1 cellular context compared by ENCODE assay signal in the genomic region with DNA sequence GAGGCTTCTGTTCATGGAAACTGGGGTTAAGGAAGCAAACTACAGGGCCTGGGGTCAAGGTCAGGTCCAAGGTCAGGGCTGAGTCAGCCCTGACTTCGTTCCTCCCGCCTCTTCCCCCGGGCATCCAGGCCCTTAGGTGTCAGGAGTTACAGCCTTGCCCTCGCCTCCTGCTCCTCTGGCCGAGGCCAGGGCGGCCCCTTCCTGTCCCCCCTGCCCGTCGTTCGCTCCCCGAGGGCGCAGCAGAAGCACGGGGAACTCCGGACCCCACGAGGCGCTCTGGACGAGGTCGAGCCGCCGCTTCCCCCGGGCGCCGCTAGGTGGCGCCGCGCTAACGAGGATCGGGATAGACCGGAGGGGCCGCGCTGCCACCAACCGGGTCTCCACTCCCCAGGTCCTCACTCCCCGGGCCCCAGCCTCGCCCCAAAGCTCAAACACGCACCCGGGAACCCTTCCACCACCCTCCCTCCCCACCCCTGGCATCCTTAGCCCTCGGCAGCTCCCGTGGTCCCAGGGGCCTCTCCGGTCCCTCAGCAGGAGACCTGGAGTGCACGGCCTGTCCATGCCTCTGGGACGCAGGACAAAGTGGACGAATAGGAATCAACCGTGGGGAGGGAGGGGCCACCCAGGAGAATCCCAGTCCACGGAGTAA.
TF ChIP-seq lines count a peak whose summit lies in the region.

No MANE protein-coding gene starts in this region.

TF ChIP-seq in K562, 482 proteins besides CTCF, POLR2A, EP300 and RAD21 (continued from another document and continues in another):
- TF ChIP-seq, protein P1, sequence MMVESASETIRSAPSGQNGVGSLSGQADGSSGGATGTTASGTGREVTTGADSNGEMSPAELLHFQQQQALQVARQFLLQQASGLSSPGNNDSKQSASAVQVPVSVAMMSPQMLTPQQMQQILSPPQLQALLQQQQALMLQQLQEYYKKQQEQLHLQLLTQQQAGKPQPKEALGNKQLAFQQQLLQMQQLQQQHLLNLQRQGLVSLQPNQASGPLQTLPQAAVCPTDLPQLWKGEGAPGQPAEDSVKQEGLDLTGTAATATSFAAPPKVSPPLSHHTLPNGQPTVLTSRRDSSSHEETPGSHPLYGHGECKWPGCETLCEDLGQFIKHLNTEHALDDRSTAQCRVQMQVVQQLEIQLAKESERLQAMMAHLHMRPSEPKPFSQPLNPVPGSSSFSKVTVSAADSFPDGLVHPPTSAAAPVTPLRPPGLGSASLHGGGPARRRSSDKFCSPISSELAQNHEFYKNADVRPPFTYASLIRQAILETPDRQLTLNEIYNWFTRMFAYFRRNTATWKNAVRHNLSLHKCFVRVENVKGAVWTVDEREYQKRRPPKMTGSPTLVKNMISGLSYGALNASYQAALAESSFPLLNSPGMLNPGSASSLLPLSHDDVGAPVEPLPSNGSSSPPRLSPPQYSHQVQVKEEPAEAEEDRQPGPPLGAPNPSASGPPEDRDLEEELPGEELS (CRISPR knock-in tag; IDR thresholded peaks at IDR 0.05; ENCODE audit: borderline replicate concordance): no peak
- TF ChIP-seq, protein P2, sequence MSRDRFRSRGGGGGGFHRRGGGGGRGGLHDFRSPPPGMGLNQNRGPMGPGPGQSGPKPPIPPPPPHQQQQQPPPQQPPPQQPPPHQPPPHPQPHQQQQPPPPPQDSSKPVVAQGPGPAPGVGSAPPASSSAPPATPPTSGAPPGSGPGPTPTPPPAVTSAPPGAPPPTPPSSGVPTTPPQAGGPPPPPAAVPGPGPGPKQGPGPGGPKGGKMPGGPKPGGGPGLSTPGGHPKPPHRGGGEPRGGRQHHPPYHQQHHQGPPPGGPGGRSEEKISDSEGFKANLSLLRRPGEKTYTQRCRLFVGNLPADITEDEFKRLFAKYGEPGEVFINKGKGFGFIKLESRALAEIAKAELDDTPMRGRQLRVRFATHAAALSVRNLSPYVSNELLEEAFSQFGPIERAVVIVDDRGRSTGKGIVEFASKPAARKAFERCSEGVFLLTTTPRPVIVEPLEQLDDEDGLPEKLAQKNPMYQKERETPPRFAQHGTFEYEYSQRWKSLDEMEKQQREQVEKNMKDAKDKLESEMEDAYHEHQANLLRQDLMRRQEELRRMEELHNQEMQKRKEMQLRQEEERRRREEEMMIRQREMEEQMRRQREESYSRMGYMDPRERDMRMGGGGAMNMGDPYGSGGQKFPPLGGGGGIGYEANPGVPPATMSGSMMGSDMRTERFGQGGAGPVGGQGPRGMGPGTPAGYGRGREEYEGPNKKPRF (IDR thresholded peaks at IDR 0.05; ENCODE audit: low read depth, low read length): no peak
- TF ChIP-seq MCM7 (IDR thresholded peaks at IDR 0.05) (no peak), EZH2 (IDR thresholded peaks at IDR 0.05; ENCODE audit: borderline replicate concordance, low read depth, low read length) (no peak), KLF16 (IDR thresholded peaks at IDR 0.05) (peak; percentile 14; the same call in 1 of the 2 replicates), SIRT6 (IDR thresholded peaks at IDR 0.05; ENCODE audit: low read depth, low read length) (no peak), SRSF3 (IDR thresholded peaks at IDR 0.05; ENCODE audit: insufficient read depth, low read length) (no peak), ELF2 (CRISPR knock-in tag; IDR thresholded peaks at IDR 0.05) (no peak), PCBP1 (IDR thresholded peaks at IDR 0.05; ENCODE audit: low read depth, low read length, poor library complexity, severe bottlenecking) (peak; percentile 84), RUNX1 (IDR thresholded peaks at IDR 0.05; ENCODE audit: low read depth) (no peak), TEAD2 (tag; IDR thresholded peaks at IDR 0.05) (no peak), BCL6 (CRISPR knock-in tag; IDR thresholded peaks at IDR 0.05) (no peak), STAT5B (CRISPR knock-in tag; IDR thresholded peaks at IDR 0.05) (no peak), ZNF316 (IDR thresholded peaks at IDR 0.05) (peak; percentile 57), FOXJ2 (tag; IDR thresholded peaks at IDR 0.05) (no peak), MAZ (CRISPR knock-in tag; conservative IDR thresholded peaks at IDR 0.05 in 1 of 2, IDR thresholded peaks at IDR 0.05 in 1 of 2) (peak; percentile 75 to 84; a peak in 3 of 4 replicates), RBM22 (IDR thresholded peaks at IDR 0.05; ENCODE audit: low read depth, low read length, poor library complexity, severe bottlenecking) (no peak), JUN (IDR thresholded peaks at IDR 0.05; ENCODE audit: borderline replicate concordance, low read depth, low read length) (0 out of 2 replicates have a peak, but pooled peaks have one; percentile 30), JUN (CRISPR knock-in tag; IDR thresholded peaks at IDR 0.05; ENCODE audit: borderline replicate concordance) (no peak)
- TF ChIP-seq, protein P3, sequence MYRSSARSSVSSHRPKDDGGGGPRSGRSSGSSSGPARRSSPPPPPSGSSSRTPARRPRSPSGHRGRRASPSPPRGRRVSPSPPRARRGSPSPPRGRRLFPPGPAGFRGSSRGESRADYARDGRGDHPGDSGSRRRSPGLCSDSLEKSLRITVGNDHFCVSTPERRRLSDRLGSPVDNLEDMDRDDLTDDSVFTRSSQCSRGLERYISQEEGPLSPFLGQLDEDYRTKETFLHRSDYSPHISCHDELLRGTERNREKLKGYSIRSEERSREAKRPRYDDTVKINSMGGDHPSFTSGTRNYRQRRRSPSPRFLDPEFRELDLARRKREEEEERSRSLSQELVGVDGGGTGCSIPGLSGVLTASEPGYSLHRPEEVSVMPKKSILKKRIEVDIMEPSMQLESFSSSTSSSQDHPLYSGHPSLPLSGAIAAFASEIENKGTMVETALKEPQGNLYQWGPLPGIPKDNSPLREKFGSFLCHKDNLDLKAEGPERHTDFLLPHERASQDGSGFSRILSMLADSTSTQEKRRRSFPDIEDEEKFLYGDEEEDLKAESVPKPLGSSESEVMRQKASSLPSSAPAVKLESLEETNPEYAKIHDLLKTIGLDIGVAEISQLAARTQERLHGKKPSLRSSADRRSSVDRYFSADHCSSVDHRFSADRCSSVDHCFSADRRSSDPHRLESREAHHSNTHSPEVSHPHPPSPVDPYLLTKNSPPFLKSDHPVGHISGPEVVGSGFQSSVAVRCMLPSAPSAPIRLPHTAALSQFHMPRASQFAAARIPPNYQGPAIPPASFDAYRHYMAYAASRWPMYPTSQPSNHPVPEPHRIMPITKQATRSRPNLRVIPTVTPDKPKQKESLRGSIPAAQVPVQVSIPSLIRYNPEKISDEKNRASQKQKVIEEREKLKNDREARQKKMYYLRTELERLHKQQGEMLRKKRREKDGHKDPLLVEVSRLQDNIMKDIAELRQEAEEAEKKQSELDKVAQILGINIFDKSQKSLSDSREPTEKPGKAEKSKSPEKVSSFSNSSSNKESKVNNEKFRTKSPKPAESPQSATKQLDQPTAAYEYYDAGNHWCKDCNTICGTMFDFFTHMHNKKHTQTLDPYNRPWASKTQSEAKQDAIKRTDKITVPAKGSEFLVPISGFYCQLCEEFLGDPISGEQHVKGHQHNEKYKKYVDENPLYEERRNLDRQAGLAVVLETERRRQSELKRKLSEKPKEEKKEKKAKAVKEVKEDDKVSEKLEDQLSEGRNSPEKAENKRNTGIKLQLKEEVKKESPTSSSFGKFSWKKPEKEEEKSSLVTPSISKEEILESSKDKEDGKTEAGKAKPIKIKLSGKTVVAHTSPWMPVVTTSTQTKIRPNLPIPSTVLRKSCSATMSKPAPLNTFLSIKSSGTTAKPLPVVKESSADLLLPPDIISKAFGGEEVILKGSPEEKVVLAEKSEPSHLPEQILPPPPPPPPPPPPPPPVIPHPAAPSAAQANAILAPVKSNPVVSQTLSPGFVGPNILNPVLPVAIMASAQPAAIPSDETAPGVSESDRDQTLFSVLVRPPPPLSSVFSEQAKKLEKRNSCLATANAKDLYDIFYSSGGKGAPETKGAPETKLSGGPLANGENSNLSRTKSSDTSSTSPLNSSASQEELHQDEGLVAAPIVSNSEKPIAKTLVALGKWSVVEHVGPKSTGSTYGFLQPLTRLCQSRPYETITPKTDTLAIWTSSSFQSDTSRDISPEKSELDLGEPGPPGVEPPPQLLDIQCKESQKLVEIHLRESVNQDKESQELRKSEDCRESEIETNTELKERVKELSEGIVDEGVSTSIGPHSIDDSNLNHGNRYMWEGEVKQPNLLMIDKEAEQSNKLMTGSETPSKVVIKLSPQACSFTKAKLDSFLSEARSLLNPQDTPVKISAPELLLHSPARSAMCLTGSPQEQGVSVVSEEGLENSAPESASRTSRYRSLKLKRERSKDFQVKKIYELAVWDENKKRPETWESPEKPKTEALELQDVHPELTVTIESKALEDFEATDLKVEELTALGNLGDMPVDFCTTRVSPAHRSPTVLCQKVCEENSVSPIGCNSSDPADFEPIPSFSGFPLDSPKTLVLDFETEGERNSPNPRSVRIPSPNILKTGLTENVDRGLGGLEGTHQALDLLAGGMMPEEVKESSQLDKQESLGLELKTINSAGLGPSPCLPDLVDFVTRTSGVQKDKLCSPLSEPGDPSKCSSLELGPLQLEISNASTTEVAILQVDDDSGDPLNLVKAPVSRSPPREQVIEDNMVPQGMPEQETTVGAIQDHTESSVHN (IDR thresholded peaks at IDR 0.05; ENCODE audit: borderline replicate concordance in 1 of 2, low read depth in 1 of 2): no peak
- TF ChIP-seq, protein P4, sequence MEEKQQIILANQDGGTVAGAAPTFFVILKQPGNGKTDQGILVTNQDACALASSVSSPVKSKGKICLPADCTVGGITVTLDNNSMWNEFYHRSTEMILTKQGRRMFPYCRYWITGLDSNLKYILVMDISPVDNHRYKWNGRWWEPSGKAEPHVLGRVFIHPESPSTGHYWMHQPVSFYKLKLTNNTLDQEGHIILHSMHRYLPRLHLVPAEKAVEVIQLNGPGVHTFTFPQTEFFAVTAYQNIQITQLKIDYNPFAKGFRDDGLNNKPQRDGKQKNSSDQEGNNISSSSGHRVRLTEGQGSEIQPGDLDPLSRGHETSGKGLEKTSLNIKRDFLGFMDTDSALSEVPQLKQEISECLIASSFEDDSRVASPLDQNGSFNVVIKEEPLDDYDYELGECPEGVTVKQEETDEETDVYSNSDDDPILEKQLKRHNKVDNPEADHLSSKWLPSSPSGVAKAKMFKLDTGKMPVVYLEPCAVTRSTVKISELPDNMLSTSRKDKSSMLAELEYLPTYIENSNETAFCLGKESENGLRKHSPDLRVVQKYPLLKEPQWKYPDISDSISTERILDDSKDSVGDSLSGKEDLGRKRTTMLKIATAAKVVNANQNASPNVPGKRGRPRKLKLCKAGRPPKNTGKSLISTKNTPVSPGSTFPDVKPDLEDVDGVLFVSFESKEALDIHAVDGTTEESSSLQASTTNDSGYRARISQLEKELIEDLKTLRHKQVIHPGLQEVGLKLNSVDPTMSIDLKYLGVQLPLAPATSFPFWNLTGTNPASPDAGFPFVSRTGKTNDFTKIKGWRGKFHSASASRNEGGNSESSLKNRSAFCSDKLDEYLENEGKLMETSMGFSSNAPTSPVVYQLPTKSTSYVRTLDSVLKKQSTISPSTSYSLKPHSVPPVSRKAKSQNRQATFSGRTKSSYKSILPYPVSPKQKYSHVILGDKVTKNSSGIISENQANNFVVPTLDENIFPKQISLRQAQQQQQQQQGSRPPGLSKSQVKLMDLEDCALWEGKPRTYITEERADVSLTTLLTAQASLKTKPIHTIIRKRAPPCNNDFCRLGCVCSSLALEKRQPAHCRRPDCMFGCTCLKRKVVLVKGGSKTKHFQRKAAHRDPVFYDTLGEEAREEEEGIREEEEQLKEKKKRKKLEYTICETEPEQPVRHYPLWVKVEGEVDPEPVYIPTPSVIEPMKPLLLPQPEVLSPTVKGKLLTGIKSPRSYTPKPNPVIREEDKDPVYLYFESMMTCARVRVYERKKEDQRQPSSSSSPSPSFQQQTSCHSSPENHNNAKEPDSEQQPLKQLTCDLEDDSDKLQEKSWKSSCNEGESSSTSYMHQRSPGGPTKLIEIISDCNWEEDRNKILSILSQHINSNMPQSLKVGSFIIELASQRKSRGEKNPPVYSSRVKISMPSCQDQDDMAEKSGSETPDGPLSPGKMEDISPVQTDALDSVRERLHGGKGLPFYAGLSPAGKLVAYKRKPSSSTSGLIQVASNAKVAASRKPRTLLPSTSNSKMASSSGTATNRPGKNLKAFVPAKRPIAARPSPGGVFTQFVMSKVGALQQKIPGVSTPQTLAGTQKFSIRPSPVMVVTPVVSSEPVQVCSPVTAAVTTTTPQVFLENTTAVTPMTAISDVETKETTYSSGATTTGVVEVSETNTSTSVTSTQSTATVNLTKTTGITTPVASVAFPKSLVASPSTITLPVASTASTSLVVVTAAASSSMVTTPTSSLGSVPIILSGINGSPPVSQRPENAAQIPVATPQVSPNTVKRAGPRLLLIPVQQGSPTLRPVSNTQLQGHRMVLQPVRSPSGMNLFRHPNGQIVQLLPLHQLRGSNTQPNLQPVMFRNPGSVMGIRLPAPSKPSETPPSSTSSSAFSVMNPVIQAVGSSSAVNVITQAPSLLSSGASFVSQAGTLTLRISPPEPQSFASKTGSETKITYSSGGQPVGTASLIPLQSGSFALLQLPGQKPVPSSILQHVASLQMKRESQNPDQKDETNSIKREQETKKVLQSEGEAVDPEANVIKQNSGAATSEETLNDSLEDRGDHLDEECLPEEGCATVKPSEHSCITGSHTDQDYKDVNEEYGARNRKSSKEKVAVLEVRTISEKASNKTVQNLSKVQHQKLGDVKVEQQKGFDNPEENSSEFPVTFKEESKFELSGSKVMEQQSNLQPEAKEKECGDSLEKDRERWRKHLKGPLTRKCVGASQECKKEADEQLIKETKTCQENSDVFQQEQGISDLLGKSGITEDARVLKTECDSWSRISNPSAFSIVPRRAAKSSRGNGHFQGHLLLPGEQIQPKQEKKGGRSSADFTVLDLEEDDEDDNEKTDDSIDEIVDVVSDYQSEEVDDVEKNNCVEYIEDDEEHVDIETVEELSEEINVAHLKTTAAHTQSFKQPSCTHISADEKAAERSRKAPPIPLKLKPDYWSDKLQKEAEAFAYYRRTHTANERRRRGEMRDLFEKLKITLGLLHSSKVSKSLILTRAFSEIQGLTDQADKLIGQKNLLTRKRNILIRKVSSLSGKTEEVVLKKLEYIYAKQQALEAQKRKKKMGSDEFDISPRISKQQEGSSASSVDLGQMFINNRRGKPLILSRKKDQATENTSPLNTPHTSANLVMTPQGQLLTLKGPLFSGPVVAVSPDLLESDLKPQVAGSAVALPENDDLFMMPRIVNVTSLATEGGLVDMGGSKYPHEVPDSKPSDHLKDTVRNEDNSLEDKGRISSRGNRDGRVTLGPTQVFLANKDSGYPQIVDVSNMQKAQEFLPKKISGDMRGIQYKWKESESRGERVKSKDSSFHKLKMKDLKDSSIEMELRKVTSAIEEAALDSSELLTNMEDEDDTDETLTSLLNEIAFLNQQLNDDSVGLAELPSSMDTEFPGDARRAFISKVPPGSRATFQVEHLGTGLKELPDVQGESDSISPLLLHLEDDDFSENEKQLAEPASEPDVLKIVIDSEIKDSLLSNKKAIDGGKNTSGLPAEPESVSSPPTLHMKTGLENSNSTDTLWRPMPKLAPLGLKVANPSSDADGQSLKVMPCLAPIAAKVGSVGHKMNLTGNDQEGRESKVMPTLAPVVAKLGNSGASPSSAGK (IDR thresholded peaks at IDR 0.05): peak; percentile 86
- TF ChIP-seq, protein P5, sequence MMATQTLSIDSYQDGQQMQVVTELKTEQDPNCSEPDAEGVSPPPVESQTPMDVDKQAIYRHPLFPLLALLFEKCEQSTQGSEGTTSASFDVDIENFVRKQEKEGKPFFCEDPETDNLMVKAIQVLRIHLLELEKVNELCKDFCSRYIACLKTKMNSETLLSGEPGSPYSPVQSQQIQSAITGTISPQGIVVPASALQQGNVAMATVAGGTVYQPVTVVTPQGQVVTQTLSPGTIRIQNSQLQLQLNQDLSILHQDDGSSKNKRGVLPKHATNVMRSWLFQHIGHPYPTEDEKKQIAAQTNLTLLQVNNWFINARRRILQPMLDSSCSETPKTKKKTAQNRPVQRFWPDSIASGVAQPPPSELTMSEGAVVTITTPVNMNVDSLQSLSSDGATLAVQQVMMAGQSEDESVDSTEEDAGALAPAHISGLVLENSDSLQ (IDR thresholded peaks at IDR 0.05): no peak
